In the genomic region with DNA sequence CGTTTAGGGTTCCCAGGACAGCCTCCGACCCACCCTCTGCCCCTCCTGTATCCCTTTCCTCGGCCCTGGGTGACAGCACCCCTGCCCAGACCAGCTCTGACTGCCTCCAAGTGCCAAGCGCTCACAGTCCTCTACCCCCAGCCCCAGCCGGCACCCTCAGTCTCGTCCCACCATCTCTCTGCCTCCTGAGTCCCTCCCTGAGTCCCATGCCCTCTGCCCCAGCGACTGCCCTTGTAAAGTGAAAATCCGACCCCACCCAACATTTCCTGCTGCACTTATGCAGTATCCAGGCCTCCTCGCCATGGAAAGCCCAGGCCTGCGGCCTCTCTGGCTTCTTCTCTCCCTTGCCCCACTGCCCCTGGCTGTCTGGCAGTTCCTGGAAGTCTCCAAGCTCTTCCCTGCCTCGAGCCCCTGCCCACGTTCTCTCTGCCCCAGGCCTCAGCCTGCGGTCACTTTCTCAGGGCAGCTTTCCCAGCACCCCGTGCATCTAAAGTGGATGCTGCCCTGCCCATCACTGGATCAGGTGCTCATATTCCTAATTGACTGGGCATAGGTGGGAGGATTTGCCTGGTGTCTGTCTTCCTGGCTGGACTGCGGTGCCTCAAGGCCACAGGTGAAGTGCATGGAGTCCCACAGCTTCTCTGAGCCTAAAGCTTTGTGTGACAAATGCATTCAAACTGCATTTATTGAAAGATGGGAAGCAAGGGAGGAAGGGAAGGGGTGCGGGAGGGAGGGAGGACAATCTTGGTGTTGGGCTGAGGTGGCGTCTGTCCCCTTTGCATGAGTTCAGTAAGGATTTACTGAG, we compare ENCODE assay signal across 7 cellular contexts. TPM values are rescaled to one million over a fixed set of nuclear protein-coding genes. Genes with fewer than 3 reads are reported as not detected.
DNase-seq lines count a peak whose midpoint lies in the region; ATAC-seq, FAIRE-seq and TF ChIP-seq lines count a peak whose summit lies in the region.
"Had no signal": no experiment of that assay in that cellular context is flagged by ENCODE, and none has a peak within 500 bp of the region (broad histone marks: within the 10 kb centered on the region; RNA-seq: fewer than 3 reads in every experiment).

No MANE protein-coding gene starts in this region.

- POLR2A ChIA-PET in HepG2 (lab: Yijun Ruan, JAX) = interaction anchor here (0.6 to 1.1 kb wide), 2 partner anchors 11 to 30 kb away, joined by 3 to 4 read pairs; no protein-coding TSS in a partner anchor

- peak overlapping the region in 1 of 3 donors; percentile 24 for H3K27ac ChIP-seq in right lobe of liver
- no peak overlapping the region for H3K27ac ChIP-seq in HepG2 (ENCODE audit: extremely low read length, insufficient read depth, low read length)
- peak overlapping the region; percentile 25 to 56 for H3K27ac ChIP-seq in right atrium auricular region

- H3K36me3 ChIP-seq in right lobe of liver = no peaks in the 10 kb centered on the region
- no peaks in the 10 kb centered on the region for H3K36me3 ChIP-seq in HepG2 (replicated peaks in 1 of 2; ENCODE audit: control insufficient read depth in 1 of 2, insufficient read depth in 2 of 2, low read length in 2 of 2)
- no peaks in the 10 kb centered on the region for H3K36me3 ChIP-seq in right atrium auricular region

- no peak for TF ChIP-seq POLR2A in right lobe of liver (IDR thresholded peaks at IDR 0.05)
- no peak for TF ChIP-seq POLR2A in HepG2 (IDR thresholded peaks at IDR 0.05; ENCODE audit: insufficient read depth in 1 of 2, low read depth in 2 of 2, low read length in 2 of 2)

- intact Hi-C loops in right lobe of liver (cut with DNase I) (no loop called here), HepG2 (cut with micrococcal nuclease; ENCODE audit: unreplicated experiment) (no loop called here)

- H3K4me2 ChIP-seq in HepG2 (ENCODE audit: low read depth, low read length) = no peak overlapping the region; the same call in 1 of the 2 replicates

- H3K4me3 ChIP-seq in right lobe of liver (no peak overlapping the region), HepG2 (replicated peaks in 1 of 3; ENCODE audit: insufficient read depth in 1 of 3, low read depth in 2 of 3, low read length in 3 of 3) (no peak overlapping the region), right atrium auricular region (no peak overlapping the region)

- TF ChIP-seq RAD21 in HepG2 (CRISPR knock-in tag; IDR thresholded peaks at IDR 0.05) = no peak

- TF ChIP-seq EP300 in HepG2 (IDR thresholded peaks at IDR 0.05; ENCODE audit: low read depth in 2 of 2, low read length in 2 of 2) = no peak
- TF ChIP-seq EP300 in HepG2 (CRISPR knock-in tag; IDR thresholded peaks at IDR 0.05; ENCODE audit: borderline replicate concordance) = no peak

- no peak overlapping the region for H2AFZ ChIP-seq in HepG2 (ENCODE audit: low read length)

- no peak for FAIRE-seq in HepG2 (lab: Jason Lieb, UNC)

- WGBS in right lobe of liver (ENCODE audit: insufficient coverage, low coverage, low lambda C conversion rate, missing lambda C conversion rate) = 44% methylated on average over 11 of the region's 17 CpGs
- WGBS in HepG2 (ENCODE audit: low lambda C conversion rate) = 33% methylated on average over 17 of the region's 17 CpGs

- DNase-seq in right lobe of liver = peak; percentile 26 to 51 (median 44)
- DNase-seq in HepG2 (ENCODE audit: low spot score) = no peak
- DNase-seq in right atrium auricular region (ENCODE audit: low spot score) = no peak
- no peak for DNase-seq in HuH-7.5 (ENCODE audit: low spot score)
- no peak for DNase-seq in NCI-H524 treated with DMSO at 0.1 percent for 48 hours (lab: John Stamatoyannopoulos, UW)

- no peaks in the 10 kb centered on the region for H4K20me1 ChIP-seq in HepG2 (ENCODE audit: insufficient read depth, low read length)

- no peaks in the 10 kb centered on the region for H3K9me3 ChIP-seq in right lobe of liver
- H3K9me3 ChIP-seq in HepG2 (ENCODE audit: low read length) = no peaks in the 10 kb centered on the region
- H3K9me3 ChIP-seq in right atrium auricular region = no peaks in the 10 kb centered on the region

- no peak overlapping the region for H3K9ac ChIP-seq in HepG2 (ENCODE audit: insufficient read depth, low read depth, low read length)

- no peaks in the 10 kb centered on the region for H3K79me2 ChIP-seq in HepG2 (ENCODE audit: insufficient read depth, low read length)

- H3K27me3 ChIP-seq in right lobe of liver (no peaks in the 10 kb centered on the region), HepG2 (ENCODE audit: control insufficient read depth in 1 of 2, insufficient read depth in 2 of 2, low read length in 2 of 2) (peaks cover 6 to 18% of the 10 kb centered on the region in 2 experiments; a peak in 3 of 5 replicates), right atrium auricular region (no peaks in the 10 kb centered on the region)

- ATAC-seq in right lobe of liver (no peak), HepG2 (no peak), HG02973 (IDR thresholded peaks at IDR 0.05; ENCODE audit: unreplicated experiment) (no peak)

- CTCF ChIA-PET in HepG2 (lab: Yijun Ruan, JAX; ENCODE audit: low intra/inter-chr PET ratio, low total read pairs) = interaction anchor here (1.7 to 3.5 kb wide), 2 partner anchors 31 to 93 kb away, joined by 10 to 57 read pairs; no protein-coding TSS in a partner anchor

- no TSS peak for BruUV-seq in HepG2 (replicated peaks; lab: Mats Ljungman, UMichigan)

- H3K4me1 ChIP-seq in right lobe of liver (peaks cover 0 to 17% (median 8%) of the 10 kb centered on the region in 4 donors), HepG2 (ENCODE audit: insufficient read depth, low read length) (peaks cover 39% of the 10 kb centered on the region), right atrium auricular region (peaks cover 0 to 19% of the 10 kb centered on the region in 2 donors)

- in situ Hi-C loops in HepG2 (cut with HindIII; ENCODE audit: extremely low pct_ligation_motif_present, low pct_unique_long_range_greater_than_20kb) = no loop called here

- TF ChIP-seq CTCF in right lobe of liver (IDR thresholded peaks at IDR 0.05) (no peak), HepG2 (CRISPR knock-in tag; IDR thresholded peaks at IDR 0.05) (no peak), right atrium auricular region (IDR thresholded peaks at IDR 0.05) (no peak)

RNA-seq across cellular contexts. Expression of a gene that starts 17.7 kb away (rescaled TPM):
- total RNA-seq in right lobe of liver (1 to 10 TPM; 1.2 to 8.6 (median 2.0) TPM), HepG2 (2016; rRNA removed; fragmentation: Illumina TruSeq; extraction: Trizol) (not detected in 2 replicates), right atrium auricular region (1 to 10 TPM in 1 of 2 donors, under 1 TPM in 1; 0.94 to 1.0 TPM)
- total RNA-seq in HepG2 (2016; cell fraction: cytosol; rRNA removed; fragmentation: Illumina TruSeq; extraction: Trizol; ENCODE audit: low read depth) = not detected in 2 replicates
- total RNA-seq in HepG2 (2016; cell fraction: insoluble cytoplasmic fraction; rRNA removed; fragmentation: Illumina TruSeq; extraction: Trizol) = not detected in 2 replicates
- total RNA-seq in HepG2 (2016; cell fraction: membrane; rRNA removed; fragmentation: Illumina TruSeq; extraction: Trizol) = not detected in 2 replicates
- not detected in 2 replicates for total RNA-seq in HepG2 (2016; cell fraction: nucleus; rRNA removed; fragmentation: Illumina TruSeq; extraction: Trizol)
- polyA plus RNA-seq in HepG2 (2011; rRNA removed) = 0.05 TPM in 1 of 2 replicates, not detected in the other
- 0.10 TPM in 1 of 2 replicates, not detected in the other for polyA plus RNA-seq in HepG2 (2011; cell fraction: cytosol; rRNA removed)
- polyA plus RNA-seq in HepG2 (2011; cell fraction: nucleus; rRNA removed) = 0.09 TPM in 1 of 2 replicates, not detected in the other
- polyA plus RNA-seq in HepG2 (2012) = 0.03 TPM in 1 of 2 replicates, not detected in the other
- polyA plus RNA-seq in HepG2 (2016; cell fraction: cytosol; fragmentation: Illumina TruSeq; extraction: Trizol; ENCODE audit: low read depth) = not detected in 2 replicates
- polyA plus RNA-seq in HepG2 (2016; cell fraction: insoluble cytoplasmic fraction; fragmentation: Illumina TruSeq; extraction: Trizol; ENCODE audit: low read depth) = not detected in 2 replicates
- polyA plus RNA-seq in HepG2 (2016; cell fraction: membrane; fragmentation: Illumina TruSeq; extraction: Trizol; ENCODE audit: low read depth) = not detected in 2 replicates
- not detected in 2 replicates for polyA plus RNA-seq in HepG2 (2016; cell fraction: nucleus; fragmentation: Illumina TruSeq; extraction: Trizol; ENCODE audit: insufficient read depth, low read depth)
- 0.06 TPM in 1 of 2 replicates, not detected in the other for polyA minus RNA-seq in HepG2 (2011; rRNA and poly(A)+ RNA removed; ENCODE audit: low replicate concordance)
- not detected in 2 replicates for polyA minus RNA-seq in HepG2 (2011; cell fraction: cytosol; rRNA and poly(A)+ RNA removed)
- not detected in 2 replicates for polyA minus RNA-seq in HepG2 (2011; cell fraction: nucleus; rRNA and poly(A)+ RNA removed)
- total RNA-seq: renal cortical epithelial cell had no signal

RNA-seq across cellular contexts. Expression of a gene that starts 20.7 kb away (rescaled TPM):
- 10 to 100 TPM in 2 of 6 experiments, 1 to 10 TPM in 4; 3.3 to 12.6 (median 6.3) TPM for total RNA-seq in right lobe of liver
- total RNA-seq in HepG2 (2016; rRNA removed; fragmentation: Illumina TruSeq; extraction: Trizol) = 1.5 and 2.7 TPM in 2 replicates
- total RNA-seq in HepG2 (2016; cell fraction: cytosol; rRNA removed; fragmentation: Illumina TruSeq; extraction: Trizol; ENCODE audit: low read depth) = 0.40 and 0.97 TPM in 2 replicates
- 1.1 and 2.5 TPM in 2 replicates for total RNA-seq in HepG2 (2016; cell fraction: insoluble cytoplasmic fraction; rRNA removed; fragmentation: Illumina TruSeq; extraction: Trizol)
- total RNA-seq in HepG2 (2016; cell fraction: membrane; rRNA removed; fragmentation: Illumina TruSeq; extraction: Trizol) = 1.7 and 1.8 TPM in 2 replicates
- total RNA-seq in HepG2 (2016; cell fraction: nucleus; rRNA removed; fragmentation: Illumina TruSeq; extraction: Trizol) = 4.5 and 5.3 TPM in 2 replicates
- polyA plus RNA-seq in HepG2 (2011; rRNA removed) = 6.9 and 10.7 TPM in 2 replicates
- 3.0 and 4.1 TPM in 2 replicates for polyA plus RNA-seq in HepG2 (2011; cell fraction: cytosol; rRNA removed)
- 39.8 and 43.2 TPM in 2 replicates for polyA plus RNA-seq in HepG2 (2011; cell fraction: nucleus; rRNA removed)
- polyA plus RNA-seq in HepG2 (2012) = 4.1 and 5.1 TPM in 2 replicates
- polyA plus RNA-seq in HepG2 (2016; cell fraction: cytosol; fragmentation: Illumina TruSeq; extraction: Trizol; ENCODE audit: low read depth) = 0.60 and 1.2 TPM in 2 replicates
- polyA plus RNA-seq in HepG2 (2016; cell fraction: insoluble cytoplasmic fraction; fragmentation: Illumina TruSeq; extraction: Trizol; ENCODE audit: low read depth) = 1.7 and 1.9 TPM in 2 replicates
- 1.6 and 1.8 TPM in 2 replicates for polyA plus RNA-seq in HepG2 (2016; cell fraction: membrane; fragmentation: Illumina TruSeq; extraction: Trizol; ENCODE audit: low read depth)
- 8.4 and 10.3 TPM in 2 replicates for polyA plus RNA-seq in HepG2 (2016; cell fraction: nucleus; fragmentation: Illumina TruSeq; extraction: Trizol; ENCODE audit: insufficient read depth, low read depth)
- 8.3 and 36.4 TPM in 2 replicates for polyA minus RNA-seq in HepG2 (2011; rRNA and poly(A)+ RNA removed; ENCODE audit: low replicate concordance)
- polyA minus RNA-seq in HepG2 (2011; cell fraction: cytosol; rRNA and poly(A)+ RNA removed) = 2.5 and 4.0 TPM in 2 replicates
- polyA minus RNA-seq in HepG2 (2011; cell fraction: nucleus; rRNA and poly(A)+ RNA removed) = 18.0 and 21.3 TPM in 2 replicates
- 1 to 10 TPM; 1.6 to 2.2 TPM for total RNA-seq in right atrium auricular region

RNA-seq across cellular contexts. Expression of a gene that starts 44.9 kb away (rescaled TPM):
- not detected for total RNA-seq in right lobe of liver
- total RNA-seq in HepG2 (2016; rRNA removed; fragmentation: Illumina TruSeq; extraction: Trizol) = 0.39 and 0.64 TPM in 2 replicates
- 0.09 and 0.10 TPM in 2 replicates for total RNA-seq in HepG2 (2016; cell fraction: cytosol; rRNA removed; fragmentation: Illumina TruSeq; extraction: Trizol; ENCODE audit: low read depth)
- 0.39 and 0.49 TPM in 2 replicates for total RNA-seq in HepG2 (2016; cell fraction: insoluble cytoplasmic fraction; rRNA removed; fragmentation: Illumina TruSeq; extraction: Trizol)
- 0.25 and 0.38 TPM in 2 replicates for total RNA-seq in HepG2 (2016; cell fraction: membrane; rRNA removed; fragmentation: Illumina TruSeq; extraction: Trizol)
- 0.60 and 0.65 TPM in 2 replicates for total RNA-seq in HepG2 (2016; cell fraction: nucleus; rRNA removed; fragmentation: Illumina TruSeq; extraction: Trizol)
- polyA plus RNA-seq in HepG2 (2011; rRNA removed) = 0.08 and 0.09 TPM in 2 replicates
- 0.07 and 0.09 TPM in 2 replicates for polyA plus RNA-seq in HepG2 (2011; cell fraction: cytosol; rRNA removed)
- 0.21 and 0.35 TPM in 2 replicates for polyA plus RNA-seq in HepG2 (2011; cell fraction: nucleus; rRNA removed)
- polyA plus RNA-seq in HepG2 (2012) = 0.04 and 0.05 TPM in 2 replicates
- polyA plus RNA-seq in HepG2 (2016; cell fraction: cytosol; fragmentation: Illumina TruSeq; extraction: Trizol; ENCODE audit: low read depth) = 0.06 and 0.11 TPM in 2 replicates
- polyA plus RNA-seq in HepG2 (2016; cell fraction: insoluble cytoplasmic fraction; fragmentation: Illumina TruSeq; extraction: Trizol; ENCODE audit: low read depth) = 0.24 and 0.28 TPM in 2 replicates
- 0.11 and 0.14 TPM in 2 replicates for polyA plus RNA-seq in HepG2 (2016; cell fraction: membrane; fragmentation: Illumina TruSeq; extraction: Trizol; ENCODE audit: low read depth)
- 0.53 and 0.95 TPM in 2 replicates for polyA plus RNA-seq in HepG2 (2016; cell fraction: nucleus; fragmentation: Illumina TruSeq; extraction: Trizol; ENCODE audit: insufficient read depth, low read depth)
- 0.07 and 0.30 TPM in 2 replicates for polyA minus RNA-seq in HepG2 (2011; rRNA and poly(A)+ RNA removed; ENCODE audit: low replicate concordance)
- not detected in 2 replicates for polyA minus RNA-seq in HepG2 (2011; cell fraction: cytosol; rRNA and poly(A)+ RNA removed)
- polyA minus RNA-seq in HepG2 (2011; cell fraction: nucleus; rRNA and poly(A)+ RNA removed) = 0.13 TPM in 1 of 2 replicates, not detected in the other
- not detected for total RNA-seq in right atrium auricular region

RNA-seq across cellular contexts. Expression of a gene that starts 57.9 kb away (rescaled TPM):
- 100 to 1,000 TPM in 1 of 6 experiments, 10 to 100 TPM in 5; 40.7 to 104 (median 60.6) TPM for total RNA-seq in right lobe of liver
- total RNA-seq in HepG2 (2016; rRNA removed; fragmentation: Illumina TruSeq; extraction: Trizol) = 1.5 and 4.2 TPM in 2 replicates
- total RNA-seq in HepG2 (2016; cell fraction: cytosol; rRNA removed; fragmentation: Illumina TruSeq; extraction: Trizol; ENCODE audit: low read depth) = 1.1 and 1.5 TPM in 2 replicates
- 1.5 and 5.2 TPM in 2 replicates for total RNA-seq in HepG2 (2016; cell fraction: insoluble cytoplasmic fraction; rRNA removed; fragmentation: Illumina TruSeq; extraction: Trizol)
- total RNA-seq in HepG2 (2016; cell fraction: membrane; rRNA removed; fragmentation: Illumina TruSeq; extraction: Trizol) = 1.7 and 2.7 TPM in 2 replicates
- total RNA-seq in HepG2 (2016; cell fraction: nucleus; rRNA removed; fragmentation: Illumina TruSeq; extraction: Trizol) = 5.1 and 6.1 TPM in 2 replicates
- 4.8 and 8.5 TPM in 2 replicates for polyA plus RNA-seq in HepG2 (2011; rRNA removed)
- polyA plus RNA-seq in HepG2 (2011; cell fraction: cytosol; rRNA removed) = 5.4 and 5.9 TPM in 2 replicates
- polyA plus RNA-seq in HepG2 (2011; cell fraction: nucleus; rRNA removed) = 16.8 and 19.4 TPM in 2 replicates
- polyA plus RNA-seq in HepG2 (2012) = 4.2 and 6.4 TPM in 2 replicates
- polyA plus RNA-seq in HepG2 (2016; cell fraction: cytosol; fragmentation: Illumina TruSeq; extraction: Trizol; ENCODE audit: low read depth) = 1.7 TPM in 2 replicates
- 2.3 and 2.6 TPM in 2 replicates for polyA plus RNA-seq in HepG2 (2016; cell fraction: insoluble cytoplasmic fraction; fragmentation: Illumina TruSeq; extraction: Trizol; ENCODE audit: low read depth)
- 2.4 and 3.1 TPM in 2 replicates for polyA plus RNA-seq in HepG2 (2016; cell fraction: membrane; fragmentation: Illumina TruSeq; extraction: Trizol; ENCODE audit: low read depth)
- polyA plus RNA-seq in HepG2 (2016; cell fraction: nucleus; fragmentation: Illumina TruSeq; extraction: Trizol; ENCODE audit: insufficient read depth, low read depth) = 10.0 and 11.5 TPM in 2 replicates
- polyA minus RNA-seq in HepG2 (2011; rRNA and poly(A)+ RNA removed; ENCODE audit: low replicate concordance) = 6.6 TPM in 1 of 2 replicates, not detected in the other
- polyA minus RNA-seq in HepG2 (2011; cell fraction: cytosol; rRNA and poly(A)+ RNA removed) = 1.1 and 1.9 TPM in 2 replicates
- 4.0 and 5.2 TPM in 2 replicates for polyA minus RNA-seq in HepG2 (2011; cell fraction: nucleus; rRNA and poly(A)+ RNA removed)
- not detected for total RNA-seq in right atrium auricular region
- total RNA-seq: renal cortical epithelial cell had no signal

Comparison
In these comparisons a context has a peak if more than half of its experiments do, and no peak if none do; other contexts are left out.
1. DNase-seq: peak in right lobe of liver (3 of 3); none in HepG2 (single experiment), right atrium auricular region (single experiment), HuH-7.5 (single experiment) and NCI-H524 treated with DMSO at 0.1 percent for 48 hours (single experiment).